9 cellular contexts compared by ENCODE assay signal in the genomic region with DNA sequence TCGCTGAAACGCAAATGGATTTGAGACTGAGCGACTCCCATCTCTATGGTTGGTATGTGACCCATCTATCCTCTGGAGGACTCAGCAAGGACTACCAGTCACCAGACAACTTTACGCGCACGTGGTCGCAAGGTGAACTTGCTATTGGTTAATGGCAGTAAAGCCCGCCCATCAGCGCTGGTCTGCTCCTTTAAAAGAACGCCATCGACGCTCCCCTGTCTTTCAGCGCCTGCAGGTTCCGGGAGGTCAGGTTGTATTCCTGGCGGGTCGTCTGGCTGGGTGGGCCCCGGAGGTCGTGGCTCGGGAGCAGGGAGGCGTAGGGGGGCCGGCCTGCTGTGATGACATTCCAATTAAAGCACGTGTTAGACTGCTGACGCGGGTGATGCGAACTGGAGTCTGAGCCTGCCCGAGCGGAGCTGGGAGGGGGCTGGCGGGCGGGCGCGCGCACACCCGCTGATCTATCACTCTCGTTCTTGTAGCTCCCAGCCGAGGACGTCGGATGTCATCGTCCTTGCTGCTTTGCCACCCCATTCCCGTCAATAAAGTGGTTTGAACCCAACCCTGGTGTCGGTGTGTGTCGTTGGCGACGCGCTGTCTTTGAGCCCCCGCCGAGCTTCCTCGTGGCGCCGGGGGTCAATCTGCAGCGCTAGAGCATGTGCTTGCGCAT. TPM values are rescaled to one million over a fixed set of nuclear protein-coding genes. Genes with fewer than 3 reads are reported as not detected.
DNase-seq lines count a peak whose midpoint lies in the region; ATAC-seq, FAIRE-seq and TF ChIP-seq lines count a peak whose summit lies in the region.
"Had no signal": no experiment of that assay in that cellular context is flagged by ENCODE, and none has a peak within 500 bp of the region (broad histone marks: within the 10 kb centered on the region; RNA-seq: fewer than 3 reads in every experiment).

No MANE protein-coding gene starts in this region.

- POLR2A ChIA-PET in activated B cell treated with CpG ODN at 0.5 μM for 24 hours (lab: Charles Lee): interaction anchor here (0.6 to 4.0 kb wide), 61 partner anchors 8 to 830 kb away, joined by 3 to 103 read pairs (median 5); partner anchors contain the start of genes CCDC47, CD79B, CEP95 and CSHL1

- ATAC-seq in GM19025 (IDR thresholded peaks at IDR 0.05; ENCODE audit: low read depth, unreplicated experiment): peak; percentile 92
- peak; percentile 90 for ATAC-seq in HG03196 (IDR thresholded peaks at IDR 0.05; ENCODE audit: unreplicated experiment)
- ATAC-seq in activated B cell treated with CpG ODN at 0.5 μM for 24 hours (ENCODE audit: low read depth): peak; percentile 94
- ATAC-seq in central memory CD8-positive, alpha-beta T cell (replicated peaks; ENCODE audit: extremely low read depth, poor library complexity, severe bottlenecking): peak; percentile 95

- H3K4me3 Mint-ChIP-seq in activated B cell treated with CpG ODN at 0.5 μM for 24 hours: no peak overlapping the region
- no peak overlapping the region for H3K4me3 Mint-ChIP-seq in central memory CD8-positive, alpha-beta T cell
- H3K4me3 Mint-ChIP-seq: T-helper 1 cell treated with Interleukin-12 subunit alpha and Interleukin-12 subunit beta and Interleukin-4 antibody, amounts not matched to agents 30 μg/mL and 1 μg/mL, for 36 hours had no signal

- H3K27me3 Mint-ChIP-seq in activated B cell treated with CpG ODN at 0.5 μM for 24 hours: no peaks in the 10 kb centered on the region
- no peaks in the 10 kb centered on the region for H3K27me3 Mint-ChIP-seq in central memory CD8-positive, alpha-beta T cell

- H3K4me1 Mint-ChIP-seq in activated B cell treated with CpG ODN at 0.5 μM for 24 hours: peaks cover 16% of the 10 kb centered on the region
- H3K4me1 Mint-ChIP-seq in central memory CD8-positive, alpha-beta T cell: peaks cover 21% of the 10 kb centered on the region

- TF ChIP-seq CTCF in AG10803 (conservative IDR thresholded peaks at IDR 0.05; ENCODE audit: low read length) (no peak; the same call in 1 of the 2 replicates), activated B cell treated with CpG ODN at 0.5 μM for 24 hours (IDR thresholded peaks at IDR 0.05) (no peak)

- DNase-seq in AG10803 (ENCODE audit: low read depth) (peak; percentile 100), NCI-H226 (peak; percentile 96), activated B cell treated with CpG ODN at 0.5 μM for 24 hours (peak; percentile 84)
- DNase-seq in central memory CD8-positive, alpha-beta T cell (ENCODE audit: low spot score in 2 of 2): peak; percentile 86 to 95
- peak; percentile 91 to 92 for DNase-seq in stimulated activated CD4-positive, alpha-beta T cell treated with anti-CD3 and anti-CD28 coated beads, Interleukin-12 subunit alpha, Interleukin-12 subunit beta, amount 100 ng/mL, for 24 hours (ENCODE audit: low read depth in 2 of 2)

- H3K36me3 Mint-ChIP-seq in activated B cell treated with CpG ODN at 0.5 μM for 24 hours (ENCODE audit: low read depth): peaks cover 14% of the 10 kb centered on the region
- H3K36me3 Mint-ChIP-seq in central memory CD8-positive, alpha-beta T cell (ENCODE audit: insufficient read depth): peaks cover 21% of the 10 kb centered on the region

- peak overlapping the region; percentile 89 for H3K4me3 ChIP-seq in AG10803 (ENCODE audit: low read length)

- FAIRE-seq in islet of Langerhans (lab: Jason Lieb, UNC): peak; percentile 94

- intact Hi-C loops in activated B cell treated with CpG ODN at 0.5 μM for 24 hours (cut with micrococcal nuclease): loop anchor here (1.0 to 10.0 kb wide), 9 partner anchors 16 to 521 kb away; partner anchors contain the start of genes CEP95, DDX5, ERN1 and FTSJ3

- no peaks in the 10 kb centered on the region for H3K9me3 Mint-ChIP-seq in activated B cell treated with CpG ODN at 0.5 μM for 24 hours
- H3K9me3 Mint-ChIP-seq in central memory CD8-positive, alpha-beta T cell: no peaks in the 10 kb centered on the region
- H3K9me3 Mint-ChIP-seq: T-helper 1 cell treated with Interleukin-12 subunit alpha and Interleukin-12 subunit beta and Interleukin-4 antibody, amounts not matched to agents 30 μg/mL and 1 μg/mL, for 36 hours had no signal

- H3K27ac Mint-ChIP-seq in activated B cell treated with CpG ODN at 0.5 μM for 24 hours: no peak overlapping the region
- H3K27ac Mint-ChIP-seq in central memory CD8-positive, alpha-beta T cell (ENCODE audit: low read depth): no peak overlapping the region
- H3K27ac Mint-ChIP-seq: T-helper 1 cell treated with Interleukin-12 subunit alpha and Interleukin-12 subunit beta and Interleukin-4 antibody, amounts not matched to agents 30 μg/mL and 1 μg/mL, for 36 hours had no signal

- CTCF ChIA-PET in activated B cell treated with CpG ODN at 0.5 μM for 24 hours (lab: Charles Lee): interaction anchor here (0.9 to 2.5 kb wide), 9 partner anchors 13 to 244 kb away, joined by 3 to 22 read pairs (median 5); no protein-coding TSS in a partner anchor

RNA-seq across cellular contexts. Expression of gene ERN1, which starts 15.9 kb away (rescaled TPM):
- 11.9 and 12.9 TPM in 2 replicates for total RNA-seq in activated B cell treated with CpG ODN at 0.5 μM for 24 hours

Comparison
In these comparisons a context has a peak if more than half of its experiments do, and no peak if none do; other contexts are left out.
1. Peak in every context shown above with its lines: DNase-seq, ATAC-seq and H3K4me3 ChIP-seq.